ENCODE assay signal across 10 cellular contexts in genomic region chr10:102434251-102434913, GRCh38. TPM values are rescaled to one million over a fixed set of nuclear protein-coding genes. Genes with fewer than 3 reads are reported as not detected.
A peak's percentile ranks its signal among the peaks of the same experiment; 100 is the strongest.
DNase-seq lines count a peak whose midpoint lies in the region; ATAC-seq and TF ChIP-seq lines count a peak whose summit lies in the region.
"Had no signal": no experiment of that assay in that cellular context is flagged by ENCODE, and none has a peak within 500 bp of the region (broad histone marks: within the 10 kb centered on the region; RNA-seq: fewer than 3 reads in every experiment).

No MANE protein-coding gene starts in this region.

- no peaks in the 10 kb centered on the region for H3K9me3 ChIP-seq in spleen

- H3K36me3 ChIP-seq in spleen: no peaks in the 10 kb centered on the region

- peak overlapping the region in 7 of 8 donors; percentile 17 to 93 (median 78) for H3K27ac ChIP-seq in spleen

- intact Hi-C loops in spleen (cut with DNase I; ENCODE audit: low total_unique reads): no loop called here

- no peak overlapping the region for H3K4me3 ChIP-seq in spleen

- peaks cover 0 to 9% (median 0%) of the 10 kb centered on the region in 7 donors for H3K27me3 ChIP-seq in spleen (replicated peaks in 1 of 7)

- ATAC-seq in GM19324 (IDR thresholded peaks at IDR 0.05; ENCODE audit: low FRiP score, unreplicated experiment): no peak

- peak; percentile 43 for DNase-seq in HCEC 1CT
- peak; percentile 75 for DNase-seq in UCSD-AML1 (lab: John Stamatoyannopoulos, UW; ENCODE audit: unreplicated experiment)
- peak; percentile 29 for DNase-seq in glomerular visceral epithelial cell (ENCODE audit: extremely low spot score)
- DNase-seq in spleen: no peak
- DNase-seq in T1000 (lab: John Stamatoyannopoulos, UW): no peak
- no peak for DNase-seq in stimulated activated CD8-positive, alpha-beta memory T cell treated with anti-CD3 and anti-CD28 coated beads, Interleukin-4, amount 100 ng/mL, for 48 hours
- DNase-seq: activated CD4-positive, CD25-positive, alpha-beta regulatory T cell treated with anti-CD3 and anti-CD28 coated beads, Interleukin-2, amount 50 U/mL, for 72 hours; erythroblast; NCI-H2171 had no signal

- H3K4me1 ChIP-seq in spleen: peaks cover 18 to 63% (median 52%) of the 10 kb centered on the region in 6 donors

- TF ChIP-seq CTCF in spleen (IDR thresholded peaks at IDR 0.05 in 8 of 11, conservative IDR thresholded peaks at IDR 0.05 in 3 of 11): no peak

- 19 to 28% (median 26%) methylated on average over 9 of the region's 9 CpGs for WGBS in spleen, 5 donors

- TF ChIP-seq POLR2A in spleen (IDR thresholded peaks at IDR 0.05): no peak

RNA-seq across cellular contexts. Expression of gene CUEDC2, which starts 2.0 kb away (rescaled TPM):
- 10 to 100 TPM; 35.3 to 48.4 (median 43.0) TPM for total RNA-seq in spleen
- polyA plus RNA-seq in spleen: 10 to 100 TPM; 48.5 to 59.1 (median 58.7) TPM

RNA-seq across cellular contexts. Expression of gene FBXL15, which starts 13.7 kb away (rescaled TPM):
- total RNA-seq in spleen: 10 to 100 TPM; 16.7 to 27.9 (median 22.8) TPM
- polyA plus RNA-seq in spleen: 10 to 100 TPM; 17.6 to 28.7 (median 23.6) TPM

RNA-seq across cellular contexts. Expression of gene PSD, which starts 15.8 kb away (rescaled TPM):
- 1 to 10 TPM in 6 of 7 donors, under 1 TPM in 1; 0.59 to 2.5 (median 1.3) TPM for total RNA-seq in spleen
- polyA plus RNA-seq in spleen: 1 to 10 TPM in 2 of 3 donors, under 1 TPM in 1; 0.65 to 1.1 (median 1.0) TPM

RNA-seq across cellular contexts. Expression of gene C10orf95, which starts 17.0 kb away (rescaled TPM):
- total RNA-seq in spleen: under 1 TPM in 4 of 7 donors, not detected in 3; 0.33 to 0.77 (median 0.47) TPM
- polyA plus RNA-seq in spleen: under 1 TPM; 0.06 to 0.33 (median 0.18) TPM

RNA-seq across cellular contexts. Expression of gene NFKB2, which starts 38.9 kb away (rescaled TPM):
- total RNA-seq in spleen: 100 to 1,000 TPM in 3 of 7 donors, 10 to 100 TPM in 4; 51.6 to 161 (median 75.2) TPM
- polyA plus RNA-seq in spleen: 10 to 100 TPM; 34.7 to 55.2 (median 51.9) TPM

Comparison
In these comparisons a context has a peak if more than half of its experiments do, and no peak if none do; other contexts are left out.
1. DNase-seq: peak in HCEC 1CT (single experiment), UCSD-AML1 (single experiment) and glomerular visceral epithelial cell (single experiment); none in spleen (single experiment), T1000 (single experiment) and stimulated activated CD8-positive, alpha-beta memory T cell treated with anti-CD3 and anti-CD28 coated beads, Interleukin-4, amount 100 ng/mL, for 48 hours (single experiment).